ENCODE assay signal across 14 cellular contexts in the genomic region with DNA sequence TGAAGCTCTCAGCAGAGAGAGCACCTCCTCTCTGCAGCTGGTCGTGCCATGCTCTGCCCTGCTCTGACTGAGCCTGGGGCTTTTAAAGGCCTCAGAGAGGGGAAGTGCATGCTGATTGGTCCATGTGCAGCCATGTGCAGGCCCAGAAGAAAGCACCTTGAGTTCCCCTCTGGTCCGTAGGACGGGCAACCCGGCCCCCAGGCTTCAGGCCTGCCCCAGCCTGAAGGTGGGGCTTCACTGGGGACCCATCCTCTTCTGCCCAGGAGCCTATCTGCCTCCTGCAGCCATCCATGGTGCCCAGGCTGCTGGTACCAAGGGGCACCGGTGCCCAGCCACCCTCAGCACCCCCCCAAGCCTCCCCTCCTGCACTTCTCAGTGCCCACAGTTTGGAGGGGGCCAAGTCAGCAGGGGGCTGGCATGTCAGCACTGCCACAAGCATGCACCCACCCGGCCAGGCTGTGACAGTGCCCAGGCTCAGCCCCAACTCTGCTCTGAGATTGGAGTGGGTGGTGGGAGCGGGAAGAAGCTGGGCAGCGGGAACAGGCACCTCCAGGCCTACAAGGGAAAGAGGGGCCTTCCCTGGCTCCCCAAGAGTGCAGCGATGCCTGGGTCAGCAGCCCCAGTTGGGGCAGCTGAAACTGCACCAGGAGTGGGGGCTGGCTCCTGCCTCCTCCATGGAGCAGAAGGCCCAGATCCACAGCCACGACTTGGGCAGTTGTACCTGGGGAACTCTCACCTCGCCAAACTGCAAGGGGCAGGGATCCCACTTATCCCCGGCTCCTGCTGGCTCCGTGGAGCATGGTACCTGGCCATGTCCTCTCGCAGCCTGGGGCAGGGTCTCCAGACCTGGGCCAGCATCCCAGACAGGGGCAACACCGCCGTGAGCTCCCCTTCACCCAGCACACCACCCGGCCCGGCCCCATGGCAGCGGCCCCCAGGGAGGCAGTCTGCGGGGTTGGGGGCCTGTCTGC. TPM values are rescaled to one million over a fixed set of nuclear protein-coding genes. Genes with fewer than 3 reads are reported as not detected.
DNase-seq lines count a peak whose midpoint lies in the region; ATAC-seq and TF ChIP-seq lines count a peak whose summit lies in the region.
"Had no signal": no experiment of that assay in that cellular context is flagged by ENCODE, and none has a peak within 500 bp of the region (broad histone marks: within the 10 kb centered on the region; RNA-seq: fewer than 3 reads in every experiment).

No MANE protein-coding gene starts in this region.

- H3K18ac ChIP-seq in IMR-90 (ENCODE audit: low read depth, low read length) = no peak overlapping the region

- peaks cover 15 to 62% of the 10 kb centered on the region in 2 experiments for H3K79me1 ChIP-seq in IMR-90 (ENCODE audit: low read depth in 1 of 2, low read length in 2 of 2)

- H3K9me3 ChIP-seq in IMR-90 (ENCODE audit: control insufficient read depth, insufficient read depth, low read length) (peaks cover 7% of the 10 kb centered on the region), ascending aorta (peaks cover 0 to 9% of the 10 kb centered on the region in 2 donors)
- H3K9me3 ChIP-seq: pancreas had no signal

- no peak overlapping the region for H3K14ac ChIP-seq in IMR-90 (replicated peaks; ENCODE audit: low read depth, low read length)

- no peak overlapping the region for H2AK5ac ChIP-seq in IMR-90 (ENCODE audit: low read depth, low read length)

- 89% methylated on average over 15 of the region's 20 CpGs; no CpG with 5 or more reads in 1 of the 2 experiments for WGBS in IMR-90 (ENCODE audit: extremely low coverage in 2 of 2, insufficient read length in 1 of 2), 2 experiments

- TF ChIP-seq CTCF in IMR-90 (conservative IDR thresholded peaks at IDR 0.05; ENCODE audit: low read depth, low read length) (no peak), ascending aorta (IDR thresholded peaks at IDR 0.05) (no peak)

- peak overlapping the region; percentile 11 for H2AFZ ChIP-seq in IMR-90 (replicated peaks; ENCODE audit: low read length, poor library complexity)

- peaks cover 66% of the 10 kb centered on the region for H3K36me3 ChIP-seq in IMR-90 (ENCODE audit: control insufficient read depth, insufficient read depth, low read length)
- peaks cover 31 to 33% of the 10 kb centered on the region in 2 donors for H3K36me3 ChIP-seq in ascending aorta
- H3K36me3 ChIP-seq: pancreas had no signal

- no peak overlapping the region for H3K23ac ChIP-seq in IMR-90 (ENCODE audit: low read depth, low read length)

- H3K4me3 ChIP-seq in IMR-90 (ENCODE audit: insufficient read depth, low read depth, low read length) = no peak overlapping the region
- H3K4me3 ChIP-seq in ascending aorta = peak overlapping the region in 1 of 2 donors; percentile 23
- H3K4me3 ChIP-seq: pancreas had no signal

- H2BK120ac ChIP-seq in IMR-90 (ENCODE audit: low read depth, low read length) = no peak overlapping the region

- DNase-seq in IMR-90 = no peak
- DNase-seq in ascending aorta (ENCODE audit: low spot score in 2 of 2) = peak; percentile 6 to 61
- peak; percentile 1 to 21 for DNase-seq in left colon
- peak; percentile 1 for DNase-seq in stimulated activated naive CD8-positive, alpha-beta T cell treated with anti-CD3 and anti-CD28 coated beads, Interleukin-15, Interleukin-2, amounts not matched to agents 100 U/mL and 50 U/mL, for 24 hours
- DNase-seq in germinal center (ENCODE audit: low spot score) = no peak
- DNase-seq in COLO829 (ENCODE audit: low spot score) = no peak
- DNase-seq: stimulated activated CD4-positive, alpha-beta T cell treated with anti-CD3 and anti-CD28 coated beads, Interleukin-2, amount 100 ng/mL, for 48 hours had no signal

- ATAC-seq in IMR-90 (ENCODE audit: low read depth) (peak; percentile 24), left colon (no peak), HG02642 (IDR thresholded peaks at IDR 0.05; ENCODE audit: poor library complexity, unreplicated experiment) (no peak)
- peak; percentile 19 for ATAC-seq in stimulated activated naive CD8-positive, alpha-beta T cell treated with anti-CD3 and anti-CD28 coated beads, Interleukin-15, Interleukin-2, amounts not matched to agents 100 U/mL and 50 U/mL, for 24 hours
- ATAC-seq: CD8-positive, alpha-beta T cell; pancreas had no signal

- peak overlapping the region; percentile 5; the same call in 1 of the 2 replicates for H3K27ac ChIP-seq in IMR-90 (ENCODE audit: insufficient read depth, low read length)
- peak overlapping the region; percentile 58 to 61 for H3K27ac ChIP-seq in ascending aorta
- H3K27ac ChIP-seq: HL-60, pancreas had no signal

- H3K9ac ChIP-seq in IMR-90 (ENCODE audit: low read depth, low read length) = no peak overlapping the region

- intact Hi-C loops in IMR-90 (cut with micrococcal nuclease) = no loop called here
- intact Hi-C loops in ascending aorta (cut with DNase I) = loop anchor here (1.0 kb wide), 1 partner anchor 138 kb away; no protein-coding TSS in a partner anchor
- intact Hi-C loops in left colon (cut with DNase I, micrococcal nuclease) = loop anchor here in 1 of 2 donors (5.0 kb wide), 1 partner anchor 47 kb away; no protein-coding TSS in a partner anchor

- no peak; the same call in 1 of the 2 replicates for TF ChIP-seq POLR2A in IMR-90 (IDR thresholded peaks at IDR 0.05; ENCODE audit: low read depth, low read length)

- no peak overlapping the region for H3K4me2 ChIP-seq in IMR-90 (ENCODE audit: low read depth, low read length)

- peaks cover 90% of the 10 kb centered on the region for H4K20me1 ChIP-seq in IMR-90 (ENCODE audit: insufficient read depth, low read length)

- peak overlapping the region; percentile 61 for H2AK9ac ChIP-seq in IMR-90 (replicated peaks; ENCODE audit: low read depth, low read length, poor library complexity)

- H3K4me1 ChIP-seq in IMR-90 (ENCODE audit: control insufficient read depth, insufficient read depth, low read length) (peaks cover 4% of the 10 kb centered on the region), ascending aorta (peaks cover 12 to 24% of the 10 kb centered on the region in 2 donors)
- H3K4me1 ChIP-seq: pancreas had no signal

- no peak overlapping the region for H4K91ac ChIP-seq in IMR-90 (ENCODE audit: insufficient read depth, low read depth, low read length)

- H3K9me1 ChIP-seq in IMR-90 (ENCODE audit: insufficient read depth, low read length) = no peaks in the 10 kb centered on the region

- POLR2A ChIA-PET in IMR-90 (lab: Charles Lee; ENCODE audit: unreplicated experiment) = no interaction called here

- H3K4ac ChIP-seq in IMR-90 (ENCODE audit: low read depth, low read length) = no peak overlapping the region

- in situ Hi-C loops in IMR-90 (cut with MboI; ENCODE audit: low sequenced_read_pairs) = no loop called here

- no peak overlapping the region for H2BK15ac ChIP-seq in IMR-90 (ENCODE audit: low read depth, low read length)

- BruUV-seq in IMR-90 (replicated peaks; lab: Mats Ljungman, UMichigan) = no TSS peak

- no peak overlapping the region for H3K56ac ChIP-seq in IMR-90 (ENCODE audit: extremely low read depth, insufficient read depth, low read length)

- TF ChIP-seq RAD21 in IMR-90 (IDR thresholded peaks at IDR 0.05; ENCODE audit: low read length) = no peak

- H3K27me3 ChIP-seq in IMR-90 (ENCODE audit: control insufficient read depth, insufficient read depth, low read length) (no peaks in the 10 kb centered on the region), ascending aorta (no peaks in the 10 kb centered on the region)
- H3K27me3 ChIP-seq: pancreas had no signal

- dilution Hi-C loops in IMR-90 (cut with HindIII; ENCODE audit: low sequenced_read_pairs, unreplicated experiment) = no loop called here

- H2BK5ac ChIP-seq in IMR-90 (ENCODE audit: low read depth, low read length, poor library complexity, severe bottlenecking) = no peak overlapping the region

- CTCF ChIA-PET in IMR-90 (lab: Yijun Ruan, JAX) = no interaction called here

- H2BK20ac ChIP-seq in IMR-90 (ENCODE audit: low read depth, low read length) = no peak overlapping the region

- no peak overlapping the region for H4K8ac ChIP-seq in IMR-90 (ENCODE audit: low read depth in 2 of 2, low read length in 2 of 2)

- H4K5ac ChIP-seq in IMR-90 (ENCODE audit: low read depth, low read length) = no peak overlapping the region

TF ChIP-seq in IMR-90, 13 proteins besides CTCF, POLR2A, EP300 and RAD21:
- no peak for TF ChIP-seq SMC3 (IDR thresholded peaks at IDR 0.05; ENCODE audit: low read depth, low read length)
- TF ChIP-seq, protein P1, sequence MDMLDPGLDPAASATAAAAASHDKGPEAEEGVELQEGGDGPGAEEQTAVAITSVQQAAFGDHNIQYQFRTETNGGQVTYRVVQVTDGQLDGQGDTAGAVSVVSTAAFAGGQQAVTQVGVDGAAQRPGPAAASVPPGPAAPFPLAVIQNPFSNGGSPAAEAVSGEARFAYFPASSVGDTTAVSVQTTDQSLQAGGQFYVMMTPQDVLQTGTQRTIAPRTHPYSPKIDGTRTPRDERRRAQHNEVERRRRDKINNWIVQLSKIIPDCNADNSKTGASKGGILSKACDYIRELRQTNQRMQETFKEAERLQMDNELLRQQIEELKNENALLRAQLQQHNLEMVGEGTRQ (IDR thresholded peaks at IDR 0.05; ENCODE audit: low read depth, low read length) = peak; percentile 38; the same call in 1 of the 2 replicates
- no peak for TF ChIP-seq MAFK (IDR thresholded peaks at IDR 0.05; ENCODE audit: low read depth, low read length)

RNA-seq across cellular contexts. Expression of a gene that starts 11.6 kb away (rescaled TPM):
- total RNA-seq in IMR-90 (2012; rRNA removed) (208 and 222 TPM in 2 replicates), ascending aorta (1,704 TPM), left colon (100 to 1,000 TPM in 1 of 2 donors, 10 to 100 TPM in 1; 65.5 to 193 TPM)
- 1,065 and 1,165 TPM in 2 replicates for polyA plus RNA-seq in IMR-90 (2012; rRNA removed)
- 753 and 1,846 TPM in 2 replicates for polyA plus RNA-seq in IMR-90 (2012; cell fraction: cytosol; rRNA removed)
- polyA plus RNA-seq in IMR-90 (2012; cell fraction: nucleus; rRNA removed; ENCODE audit: low replicate concordance) = 2,830 and 5,552 TPM in 2 replicates
- total RNA-seq: OCI-LY7 had no signal

RNA-seq across cellular contexts. Expression of a gene that starts 45.8 kb away (rescaled TPM):
- total RNA-seq in IMR-90 (2012; rRNA removed) (not detected in 2 replicates), ascending aorta (0.85 TPM), left colon (under 1 TPM; 0.22 to 0.52 TPM)
- polyA plus RNA-seq in IMR-90 (2012; rRNA removed) = 0.19 and 0.55 TPM in 2 replicates
- 0.16 and 0.28 TPM in 2 replicates for polyA plus RNA-seq in IMR-90 (2012; cell fraction: cytosol; rRNA removed)
- 2.0 and 4.9 TPM in 2 replicates for polyA plus RNA-seq in IMR-90 (2012; cell fraction: nucleus; rRNA removed; ENCODE audit: low replicate concordance)
- total RNA-seq: M059J; T-helper 1 cell treated with Interleukin-12 subunit alpha and Interleukin-12 subunit beta and Interleukin-4 antibody, amounts not matched to agents 30 ng/mL and 1 ng/mL, for 36 hours had no signal

Comparison
In these comparisons a context has a peak if more than half of its experiments do, and no peak if none do; other contexts are left out.
1. ATAC-seq: peak in IMR-90 (single experiment) and stimulated activated naive CD8-positive, alpha-beta T cell treated with anti-CD3 and anti-CD28 coated beads, Interleukin-15, Interleukin-2, amounts not matched to agents 100 U/mL and 50 U/mL, for 24 hours (single experiment); none in left colon (single experiment) and HG02642 (single experiment).
2. DNase-seq: peak in ascending aorta (2 of 2), left colon (2 of 2) and stimulated activated naive CD8-positive, alpha-beta T cell treated with anti-CD3 and anti-CD28 coated beads, Interleukin-15, Interleukin-2, amounts not matched to agents 100 U/mL and 50 U/mL, for 24 hours (single experiment); none in IMR-90 (single experiment), germinal center (single experiment) and COLO829 (single experiment).